Comparison of ENCODE assay signal across 23 cellular contexts in the genomic region with DNA sequence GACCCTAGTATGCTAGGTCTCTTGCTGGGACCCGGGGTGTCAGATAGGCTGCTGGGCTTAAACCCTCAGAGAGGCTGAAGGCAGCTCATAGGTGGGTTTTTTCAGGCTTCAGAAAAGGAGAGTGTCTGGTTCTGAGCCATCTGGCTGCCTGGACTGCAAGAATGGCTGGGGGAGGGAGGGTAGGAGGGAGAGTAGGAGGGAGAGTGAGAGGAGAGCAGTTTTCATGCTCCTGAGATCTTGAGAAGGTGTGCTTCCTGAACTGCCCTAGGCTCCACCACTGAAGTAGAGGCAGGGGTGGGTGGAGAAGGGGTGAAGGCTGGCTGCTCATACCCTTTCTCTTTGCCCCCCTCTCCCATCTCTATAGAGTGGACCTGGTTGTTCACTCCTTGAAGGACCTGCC. TPM values are rescaled to one million over a fixed set of nuclear protein-coding genes. Genes with fewer than 3 reads are reported as not detected.
DNase-seq lines count a peak whose midpoint lies in the region; ATAC-seq and TF ChIP-seq lines count a peak whose summit lies in the region.
"Had no signal": no experiment of that assay in that cellular context is flagged by ENCODE, and none has a peak within 500 bp of the region (broad histone marks: within the 10 kb centered on the region; RNA-seq: fewer than 3 reads in every experiment).

No MANE protein-coding gene starts in this region.

- H2BK120ac ChIP-seq in neuronal stem cell (ENCODE audit: low read depth, low read length) = no peak overlapping the region

- no peak for TF ChIP-seq EP300 in gastroesophageal sphincter (IDR thresholded peaks at IDR 0.05)

- H3K23ac ChIP-seq in neuronal stem cell (ENCODE audit: low read depth, low read length, poor library complexity) = peak overlapping the region; percentile 58

- no peak overlapping the region for H3K4ac ChIP-seq in neuronal stem cell (ENCODE audit: low read length)

- no peak overlapping the region for H2BK12ac ChIP-seq in neuronal stem cell (ENCODE audit: low read length)

- CTCF ChIA-PET in RWPE1 (lab: Yijun Ruan, JAX) = no interaction called here

- peak; percentile 62 for DNase-seq in DMS 273 (lab: John Stamatoyannopoulos, UW; ENCODE audit: unreplicated experiment)
- no peak for DNase-seq in DMS 273 treated with DMSO at 0.1 percent for 48 hours (lab: John Stamatoyannopoulos, UW)
- no peak for DNase-seq in RWPE1 (ENCODE audit: low spot score)
- DNase-seq in neuronal stem cell (ENCODE audit: low spot score) = no peak
- no peak for DNase-seq in pons (ENCODE audit: low spot score)
- DNase-seq in GOT3 (lab: John Stamatoyannopoulos, UW) = no peak
- DNase-seq: C1 segment of cervical spinal cord; Calu3; CD8-positive, alpha-beta T cell; DMS53; H9; MM.1S; NCI-H1048; NCI-H1436; NCI-H187 treated with DMSO at 0.1 percent for 48 hours; NCI-H226; NCI-H510A treated with DMSO at 0.1 percent for 48 hours; NCI-H748 treated with DMSO at 0.1 percent for 48 hours had no signal

- WGBS in neuronal stem cell (ENCODE audit: extremely low coverage in 2 of 2, insufficient read length in 2 of 2, insufficient replicate concordance in 1 of 2), 2 donors = no CpG with 5 or more reads among the region's 1 CpG
- 20% methylated on average over 1 of the region's 1 CpG; no CpG with 5 or more reads in 1 of the 2 donors for WGBS in gastroesophageal sphincter (ENCODE audit: low coverage in 1 of 2), 2 donors

- H3K9me3 ChIP-seq in BLaER1 treated with 17β-estradiol and CSF1 and Interleukin-3, amounts not matched to agents 10 nM and 100 nM (replicated peaks in 1 of 11) = no peaks in the 10 kb centered on the region; a peak in 3 of 22 replicates
- H3K9me3 ChIP-seq in neuronal stem cell (replicated peaks in 1 of 2; ENCODE audit: control insufficient read depth in 2 of 2, insufficient read depth in 1 of 2, low read depth in 1 of 2, low read length in 2 of 2) (no peaks in the 10 kb centered on the region), gastroesophageal sphincter (no peaks in the 10 kb centered on the region)
- H3K9me3 ChIP-seq: SJSA1 had no signal

- H3K14ac ChIP-seq in neuronal stem cell (ENCODE audit: low read length) = no peak overlapping the region

- H3K27ac ChIP-seq in BLaER1 treated with 17β-estradiol and CSF1 and Interleukin-3, amounts not matched to agents 10 nM and 100 nM = peak overlapping the region in 9 of 11 experiments; percentile 22 to 96 (median 93); a peak in 17 of 22 replicates
- H3K27ac ChIP-seq in RWPE1 = peak overlapping the region; percentile 73
- H3K27ac ChIP-seq in neuronal stem cell (replicated peaks; ENCODE audit: low read length) = no peak overlapping the region
- no peak overlapping the region for H3K27ac ChIP-seq in gastroesophageal sphincter
- H3K27ac ChIP-seq: 22Rv1, SJSA1 had no signal

- H4K20me1 ChIP-seq in BLaER1 treated with 17β-estradiol and CSF1 and Interleukin-3, amounts not matched to agents 10 nM and 100 nM = peaks cover 0 to 31% (median 27%) of the 10 kb centered on the region in 11 experiments; a peak in 20 of 22 replicates

- ATAC-seq in gastroesophageal sphincter = no peak
- ATAC-seq: CD8-positive, alpha-beta T cell; Right ventricle myocardium inferior had no signal

- POLR2A ChIA-PET in RWPE1 (lab: Yijun Ruan, JAX; ENCODE audit: low non-redundant PET) = no interaction called here

- H2BK15ac ChIP-seq in neuronal stem cell (ENCODE audit: low read length) = no peak overlapping the region

- peaks cover 13% of the 10 kb centered on the region for H3K79me1 ChIP-seq in neuronal stem cell (ENCODE audit: low read depth, low read length)

- H3K9ac ChIP-seq in BLaER1 treated with 17β-estradiol and CSF1 and Interleukin-3, amounts not matched to agents 10 nM and 100 nM = peak overlapping the region in 6 of 11 experiments; percentile 42 to 68 (median 59); a peak in 10 of 22 replicates
- H3K9ac ChIP-seq in neuronal stem cell (ENCODE audit: low read depth, low read length, poor library complexity) = no peak overlapping the region

- H2BK5ac ChIP-seq in neuronal stem cell (ENCODE audit: low read length) = peak overlapping the region; percentile 42

- no peak overlapping the region for H2AFZ ChIP-seq in neuronal stem cell (ENCODE audit: low read length)

- H3K4me3 ChIP-seq in BLaER1 treated with 17β-estradiol and CSF1 and Interleukin-3, amounts not matched to agents 10 nM and 100 nM = no peak overlapping the region
- H3K4me3 ChIP-seq in neuronal stem cell (ENCODE audit: low read length in 2 of 2) = no peak overlapping the region
- no peak overlapping the region for H3K4me3 ChIP-seq in gastroesophageal sphincter
- H3K4me3 ChIP-seq: SJSA1 had no signal

- H3K4me1 ChIP-seq in BLaER1 treated with 17β-estradiol and CSF1 and Interleukin-3, amounts not matched to agents 10 nM and 100 nM = peaks cover 69 to 88% (median 83%) of the 10 kb centered on the region in 10 experiments
- peaks cover 18 to 25% of the 10 kb centered on the region in 2 donors for H3K4me1 ChIP-seq in neuronal stem cell (ENCODE audit: control insufficient read depth in 2 of 2, insufficient read depth in 1 of 2, low read depth in 1 of 2, low read length in 2 of 2)
- H3K4me1 ChIP-seq in gastroesophageal sphincter = peaks cover 0 to 40% (median 26%) of the 10 kb centered on the region in 3 donors

- H4K91ac ChIP-seq in neuronal stem cell (ENCODE audit: low read depth, low read length, poor library complexity) = no peak overlapping the region

- TF ChIP-seq CTCF in RWPE1 (conservative IDR thresholded peaks at IDR 0.05; ENCODE audit: low read depth) (no peak), gastroesophageal sphincter (IDR thresholded peaks at IDR 0.05) (no peak)

- TF ChIP-seq POLR2A in gastroesophageal sphincter (IDR thresholded peaks at IDR 0.05) = no peak

- H3K18ac ChIP-seq in neuronal stem cell (ENCODE audit: low read length) = no peak overlapping the region

- no peak overlapping the region for H2AK5ac ChIP-seq in neuronal stem cell (ENCODE audit: low read depth, low read length)

- peaks cover 0 to 42% (median 33%) of the 10 kb centered on the region in 11 experiments; a peak in 19 of 22 replicates for H3K36me3 ChIP-seq in BLaER1 treated with 17β-estradiol and CSF1 and Interleukin-3, amounts not matched to agents 10 nM and 100 nM
- H3K36me3 ChIP-seq in neuronal stem cell (replicated peaks in 1 of 2; ENCODE audit: control insufficient read depth in 2 of 2, insufficient read depth in 2 of 2, low read length in 2 of 2) (peaks cover 26 to 56% of the 10 kb centered on the region in 2 donors), gastroesophageal sphincter (peaks cover 0 to 10% of the 10 kb centered on the region in 2 donors)

- peak overlapping the region in 7 of 11 experiments; percentile 90 to 99 (median 98); a peak in 13 of 22 replicates for H3K4me2 ChIP-seq in BLaER1 treated with 17β-estradiol and CSF1 and Interleukin-3, amounts not matched to agents 10 nM and 100 nM
- H3K4me2 ChIP-seq in neuronal stem cell (ENCODE audit: insufficient read depth, low read length, poor library complexity, severe bottlenecking) = no peak overlapping the region

- no peak overlapping the region for H4K8ac ChIP-seq in neuronal stem cell (ENCODE audit: low read depth, low read length)

- no peaks in the 10 kb centered on the region for H3K27me3 ChIP-seq in BLaER1 treated with 17β-estradiol and CSF1 and Interleukin-3, amounts not matched to agents 10 nM and 100 nM
- no peaks in the 10 kb centered on the region for H3K27me3 ChIP-seq in neuronal stem cell (ENCODE audit: control insufficient read depth in 3 of 3, insufficient read depth in 3 of 3, low read depth in 1 of 3, low read length in 3 of 3)
- H3K27me3 ChIP-seq in gastroesophageal sphincter = no peaks in the 10 kb centered on the region
- H3K27me3 ChIP-seq: SJSA1 had no signal

RNA-seq across cellular contexts. Expression of a gene that starts 4.6 kb away (rescaled TPM):
- polyA plus RNA-seq in neuronal stem cell (2013, experiment 1 of 2) = 36.5 TPM
- 37.2 TPM for polyA plus RNA-seq in neuronal stem cell (2013, experiment 2 of 2)
- total RNA-seq in gastroesophageal sphincter = 10 to 100 TPM in 2 of 4 donors, 1 to 10 TPM in 2; 1.2 to 27.1 (median 9.8) TPM

RNA-seq across cellular contexts. Expression of a gene that starts 12.3 kb away (rescaled TPM):
- polyA plus RNA-seq in neuronal stem cell (2013, experiment 1 of 2) = 31.0 TPM
- 31.0 TPM for polyA plus RNA-seq in neuronal stem cell (2013, experiment 2 of 2)
- 10 to 100 TPM; 10.7 to 28.1 (median 21.4) TPM for total RNA-seq in gastroesophageal sphincter

RNA-seq across cellular contexts. Expression of a gene that starts 17.8 kb away (rescaled TPM):
- polyA plus RNA-seq in neuronal stem cell (2013, experiment 1 of 2) = 5.7 TPM
- 4.9 TPM for polyA plus RNA-seq in neuronal stem cell (2013, experiment 2 of 2)
- 10 to 100 TPM in 1 of 4 donors, 1 to 10 TPM in 3; 3.4 to 13.3 (median 8.3) TPM for total RNA-seq in gastroesophageal sphincter

RNA-seq across cellular contexts. Expression of a gene that starts 21.7 kb away (rescaled TPM):
- 12.6 TPM for polyA plus RNA-seq in neuronal stem cell (2013, experiment 1 of 2)
- polyA plus RNA-seq in neuronal stem cell (2013, experiment 2 of 2) = 11.2 TPM
- 10 to 100 TPM; 23.9 to 45.6 (median 35.8) TPM for total RNA-seq in gastroesophageal sphincter

RNA-seq across cellular contexts. Expression of a gene that starts 32.1 kb away (rescaled TPM):
- 22.9 TPM for polyA plus RNA-seq in neuronal stem cell (2013, experiment 1 of 2)
- 22.7 TPM for polyA plus RNA-seq in neuronal stem cell (2013, experiment 2 of 2)
- 10 to 100 TPM; 19.0 to 30.2 (median 23.3) TPM for total RNA-seq in gastroesophageal sphincter

Comparison
In these comparisons a context has a peak if more than half of its experiments do, and no peak if none do; other contexts are left out.
1. H3K27ac ChIP-seq: peak in BLaER1 treated with 17β-estradiol and CSF1 and Interleukin-3, amounts not matched to agents 10 nM and 100 nM (9 of 11) and RWPE1 (single experiment); none in neuronal stem cell (single experiment) and gastroesophageal sphincter (0 of 4).